Comparison of ENCODE assay signal across 1 cellular context in the genomic region with DNA sequence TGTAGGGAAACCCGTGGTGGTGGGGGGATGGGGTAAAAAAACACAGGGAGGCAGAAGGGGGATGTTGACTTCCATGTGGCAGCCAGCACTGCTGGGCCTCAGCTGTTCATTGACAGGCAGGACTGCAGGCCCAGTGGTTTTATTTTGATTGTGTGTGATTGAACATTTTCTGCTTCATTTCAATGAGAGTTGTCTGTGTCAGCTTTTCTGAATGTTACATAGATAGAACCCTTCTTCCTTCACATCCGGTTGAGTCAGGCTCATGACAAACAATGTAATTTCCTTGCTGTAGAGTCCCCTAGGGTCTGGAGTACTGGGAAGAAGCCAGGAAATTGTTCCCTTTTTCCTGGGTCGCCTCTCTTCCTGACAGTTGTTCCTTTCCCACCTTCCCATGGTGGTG.
TF ChIP-seq lines count a peak whose summit lies in the region.

No MANE protein-coding gene starts in this region.

TF ChIP-seq in SK-N-SH treated with all-trans-retinoic acid at 6 μM for 48 hours, 23 proteins besides CTCF, POLR2A, EP300 and RAD21 (continued from another document):
- TF ChIP-seq, protein P1, sequence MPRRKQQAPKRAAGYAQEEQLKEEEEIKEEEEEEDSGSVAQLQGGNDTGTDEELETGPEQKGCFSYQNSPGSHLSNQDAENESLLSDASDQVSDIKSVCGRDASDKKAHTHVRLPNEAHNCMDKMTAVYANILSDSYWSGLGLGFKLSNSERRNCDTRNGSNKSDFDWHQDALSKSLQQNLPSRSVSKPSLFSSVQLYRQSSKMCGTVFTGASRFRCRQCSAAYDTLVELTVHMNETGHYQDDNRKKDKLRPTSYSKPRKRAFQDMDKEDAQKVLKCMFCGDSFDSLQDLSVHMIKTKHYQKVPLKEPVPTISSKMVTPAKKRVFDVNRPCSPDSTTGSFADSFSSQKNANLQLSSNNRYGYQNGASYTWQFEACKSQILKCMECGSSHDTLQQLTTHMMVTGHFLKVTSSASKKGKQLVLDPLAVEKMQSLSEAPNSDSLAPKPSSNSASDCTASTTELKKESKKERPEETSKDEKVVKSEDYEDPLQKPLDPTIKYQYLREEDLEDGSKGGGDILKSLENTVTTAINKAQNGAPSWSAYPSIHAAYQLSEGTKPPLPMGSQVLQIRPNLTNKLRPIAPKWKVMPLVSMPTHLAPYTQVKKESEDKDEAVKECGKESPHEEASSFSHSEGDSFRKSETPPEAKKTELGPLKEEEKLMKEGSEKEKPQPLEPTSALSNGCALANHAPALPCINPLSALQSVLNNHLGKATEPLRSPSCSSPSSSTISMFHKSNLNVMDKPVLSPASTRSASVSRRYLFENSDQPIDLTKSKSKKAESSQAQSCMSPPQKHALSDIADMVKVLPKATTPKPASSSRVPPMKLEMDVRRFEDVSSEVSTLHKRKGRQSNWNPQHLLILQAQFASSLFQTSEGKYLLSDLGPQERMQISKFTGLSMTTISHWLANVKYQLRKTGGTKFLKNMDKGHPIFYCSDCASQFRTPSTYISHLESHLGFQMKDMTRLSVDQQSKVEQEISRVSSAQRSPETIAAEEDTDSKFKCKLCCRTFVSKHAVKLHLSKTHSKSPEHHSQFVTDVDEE (CRISPR knock-in tag; IDR thresholded peaks at IDR 0.05) = no peak
- TF ChIP-seq ESRRG (CRISPR knock-in tag; IDR thresholded peaks at IDR 0.05) (no peak), ZFP3 (CRISPR knock-in tag; IDR thresholded peaks at IDR 0.05) (no peak)
